In genomic region chr5:105899726-105900125, GRCh38 we compare ENCODE assay signal across 23 cellular contexts.
"Had no signal": no experiment of that assay in that cellular context is flagged by ENCODE, and none has a peak within 500 bp of the region (broad histone marks: within the 10 kb centered on the region; RNA-seq: fewer than 3 reads in every experiment).

No MANE protein-coding gene starts in this region.

- H3K27me3 Mint-ChIP-seq: dendritic cell treated with granulocyte-macrophage colony-stimulating factor and Interleukin-4, amounts not matched to agents 40 ng/mL and 50 ng/mL, for 4 days; effector memory CD8-positive, alpha-beta T cell had no signal

- H3K27me3 ChIP-seq: colonic mucosa, esophagus squamous epithelium, gastrocnemius medialis, heart right ventricle, left lung had no signal

- H3K4me3 ChIP-seq: colonic mucosa, esophagus squamous epithelium, gastrocnemius medialis, heart right ventricle, left lung, lower lobe of right lung had no signal

- H3K4me1 Mint-ChIP-seq: endodermal cell had no signal

- H3K27ac ChIP-seq: colonic mucosa, epithelial cell of prostate, esophagus squamous epithelium, gastrocnemius medialis, heart right ventricle, left lung, lower lobe of right lung had no signal

- H3K36me3 ChIP-seq: colonic mucosa, esophagus squamous epithelium, gastrocnemius medialis, heart right ventricle, left lung, lower lobe of right lung had no signal

- ATAC-seq: effector memory CD8-positive, alpha-beta T cell; esophagus mucosa; gastrocnemius medialis; heart right ventricle; left cardiac atrium; left lung; left ventricle myocardium superior; lower lobe of right lung had no signal

- H3K4me1 ChIP-seq: colonic mucosa, esophagus squamous epithelium, gastrocnemius medialis, heart right ventricle, left lung, lower lobe of right lung had no signal

- H3K4me3 Mint-ChIP-seq: dendritic cell treated with granulocyte-macrophage colony-stimulating factor and Interleukin-4, amounts not matched to agents 40 ng/mL and 50 ng/mL, for 4 days; effector memory CD8-positive, alpha-beta T cell; endodermal cell had no signal

- H3K9me3 Mint-ChIP-seq: dendritic cell treated with granulocyte-macrophage colony-stimulating factor and Interleukin-4, amounts not matched to agents 40 ng/mL and 50 ng/mL, for 4 days; endodermal cell had no signal

- H3K9me3 ChIP-seq: colonic mucosa, esophagus squamous epithelium, gastrocnemius medialis, left lung, lower lobe of right lung had no signal

- DNase-seq: colonic mucosa; cortex of kidney; effector CD8-positive, alpha-beta T cell; effector memory CD8-positive, alpha-beta T cell; endodermal cell; erythroblast; esophagus squamous epithelium; foreskin fibroblast; foreskin melanocyte; gastrocnemius medialis; glutamatergic neuron; head of caudate nucleus; heart right ventricle; hippocampal formation; left cardiac atrium; left lung; left ventricle myocardium superior; lower lobe of right lung; mesenchymal stem cell; midbrain had no signal

- H3K27ac Mint-ChIP-seq: dendritic cell treated with granulocyte-macrophage colony-stimulating factor and Interleukin-4, amounts not matched to agents 40 ng/mL and 50 ng/mL, for 4 days; effector memory CD8-positive, alpha-beta T cell; endodermal cell had no signal
